In the genomic region with DNA sequence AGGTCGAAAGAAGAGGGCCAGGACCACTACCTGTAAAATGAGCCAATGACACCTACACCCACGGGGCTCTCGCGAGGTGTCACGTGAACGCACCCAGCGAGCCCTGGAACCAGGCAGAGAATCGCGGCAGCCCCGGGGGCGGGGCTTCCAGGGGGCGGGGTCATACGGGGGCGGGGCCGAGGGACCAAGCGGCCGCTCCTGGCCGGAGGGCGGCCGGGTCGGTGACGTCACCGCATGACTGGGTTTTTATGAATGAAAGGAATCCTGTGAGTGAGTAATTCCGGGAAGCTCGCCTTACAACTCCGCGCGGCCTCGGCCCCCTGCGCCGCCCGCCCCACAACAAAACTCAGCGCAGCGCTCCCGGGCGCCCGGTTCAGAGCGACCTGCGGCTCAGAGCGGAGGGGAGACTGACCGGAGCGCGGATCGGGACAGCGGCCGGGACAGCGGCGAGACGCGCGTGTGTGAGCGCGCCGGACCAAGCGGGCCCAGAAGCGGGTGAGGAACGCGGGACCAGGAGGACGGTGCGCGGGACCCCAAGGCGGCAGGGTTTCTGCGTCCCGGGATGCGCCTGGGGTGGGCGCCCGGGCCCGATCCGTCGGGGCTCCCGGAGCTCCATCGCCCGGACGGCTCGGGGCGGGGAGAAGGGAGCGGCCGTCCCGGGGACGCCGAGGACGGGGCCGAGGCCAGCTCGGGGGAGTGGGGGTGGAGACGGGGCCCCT, we compare ENCODE assay signal across 8 cellular contexts. TPM values are rescaled to one million over a fixed set of nuclear protein-coding genes. Genes with fewer than 3 reads are reported as not detected.
DNase-seq lines count a peak whose midpoint lies in the region; ATAC-seq and TF ChIP-seq lines count a peak whose summit lies in the region.

A gene (plus strand): TSS at position 277 of the 719 bp plus-strand sequence. CDS start 11,860 bp downstream, outside the sequence.

- peak within 1 kb of the TSS; percentile 87 to 89 for H3K4me3 ChIP-seq in ascending aorta
- peak within 1 kb of the TSS; percentile 68 for H3K4me3 ChIP-seq in right cardiac atrium (ENCODE audit: low read length)
- H3K4me3 ChIP-seq in urinary bladder (ENCODE audit: low read depth, low read length): peak within 1 kb of the TSS; percentile 81

- peak; percentile 98 for DNase-seq in GM10266 (ENCODE audit: extremely low spot score)
- peak; percentile 71 for DNase-seq in NCI-H146 treated with DMSO at 0.1 percent for 48 hours (lab: John Stamatoyannopoulos, UW; ENCODE audit: unreplicated experiment)
- peak; percentile 79 for DNase-seq in T-helper 22 cell (ENCODE audit: low read depth)
- DNase-seq in ascending aorta (ENCODE audit: low spot score in 2 of 2): peak; percentile 88 to 99
- DNase-seq in right cardiac atrium: peak; percentile 98 to 99 (median 98)
- peak; percentile 87 for DNase-seq in pulmonary artery endothelial cell (ENCODE audit: low read depth, low spot score)

- H3K27me3 ChIP-seq in ascending aorta (no peaks in the 10 kb centered on the region), right cardiac atrium (ENCODE audit: control insufficient read depth, insufficient read depth) (no peaks in the 10 kb centered on the region)

- no peaks in the 10 kb centered on the region for H3K9me3 ChIP-seq in ascending aorta
- H3K9me3 ChIP-seq in right cardiac atrium (ENCODE audit: control insufficient read depth, low read length): no peaks in the 10 kb centered on the region

- H3K36me3 ChIP-seq in ascending aorta (peaks cover 0 to 5% of the 10 kb centered on the region in 2 donors), urinary bladder (ENCODE audit: insufficient read depth) (no peaks in the 10 kb centered on the region)

- intact Hi-C loops in ascending aorta (cut with DNase I) (loop anchor here (1.0 to 5.0 kb wide), 8 partner anchors 17 to 370 kb away; a partner anchor contains a TSS), right cardiac atrium (cut with DNase I) (loop anchor here in 1 of 4 donors (10.0 kb wide), 1 partner anchor 87 kb away; a partner anchor contains a TSS)

- TF ChIP-seq CTCF in GM10266 (IDR thresholded peaks at IDR 0.05; ENCODE audit: control insufficient read depth, insufficient read depth, low read depth, missing control alignments) (no peak), ascending aorta (IDR thresholded peaks at IDR 0.05) (no peak)

- H3K4me1 ChIP-seq in ascending aorta: peaks cover 19 to 26% of the 10 kb centered on the region in 2 donors
- peaks cover 15% of the 10 kb centered on the region for H3K4me1 ChIP-seq in right cardiac atrium (ENCODE audit: control insufficient read depth, insufficient read depth, low read length)
- H3K4me1 ChIP-seq in urinary bladder (ENCODE audit: insufficient read depth): peaks cover 2% of the 10 kb centered on the region

- ATAC-seq in HG02642 (IDR thresholded peaks at IDR 0.05; ENCODE audit: poor library complexity, unreplicated experiment) (peak; percentile 59), right cardiac atrium (peak; percentile 80 to 84)

- WGBS in right cardiac atrium: under 1% methylated on average over 85 of the region's 85 CpGs
- under 1% methylated on average over 85 of the region's 85 CpGs for WGBS in urinary bladder

- peak within 1 kb of the TSS; percentile 99 to 100 for H3K27ac ChIP-seq in ascending aorta
- peak within 1 kb of the TSS; percentile 99 for H3K27ac ChIP-seq in right cardiac atrium (ENCODE audit: low read length)
- peak within 1 kb of the TSS; percentile 99 for H3K27ac ChIP-seq in urinary bladder (ENCODE audit: low read depth)

RNA-seq across cellular contexts. Expression of the gene that starts here (rescaled TPM):
- total RNA-seq in ascending aorta (183 TPM), right cardiac atrium (10 to 100 TPM in 1 of 4 donors, 1 to 10 TPM in 3; 4.8 to 13.7 (median 7.1) TPM), pulmonary artery endothelial cell (66.0 and 72.1 TPM in 2 replicates), urinary bladder (8.4 TPM)
- polyA plus RNA-seq in right cardiac atrium (20.5 TPM), urinary bladder (32.4 TPM)

Comparison
In these comparisons a context has a peak if more than half of its experiments do, and no peak if none do; other contexts are left out.
1. Peak in every context shown above with its lines: DNase-seq, ATAC-seq, H3K4me3 ChIP-seq and H3K27ac ChIP-seq.